In the genomic region with DNA sequence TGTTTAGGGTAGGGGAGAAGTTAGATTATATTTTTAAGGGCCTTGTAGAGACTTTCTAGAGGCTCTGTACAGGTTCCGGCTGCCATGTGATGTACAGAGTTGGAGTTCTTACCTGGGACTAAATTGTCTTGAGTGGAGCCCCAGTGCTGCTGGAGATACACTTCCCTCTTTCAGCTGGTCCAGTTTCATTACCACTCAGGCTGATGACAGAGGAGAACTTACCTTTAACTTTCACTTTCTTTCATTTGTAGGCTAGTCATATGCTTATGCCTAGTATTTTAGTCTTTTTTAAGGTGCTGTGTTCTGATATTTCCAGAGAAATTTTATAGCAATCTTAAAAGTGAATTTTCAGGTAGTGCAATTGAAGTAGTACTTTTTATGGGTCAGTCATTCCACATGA, we compare ENCODE assay signal across 11 cellular contexts.
DNase-seq lines count a peak whose midpoint lies in the region; ATAC-seq and TF ChIP-seq lines count a peak whose summit lies in the region.
"Had no signal": no experiment of that assay in that cellular context is flagged by ENCODE, and none has a peak within 500 bp of the region (broad histone marks: within the 10 kb centered on the region; RNA-seq: fewer than 3 reads in every experiment).

No MANE protein-coding gene starts in this region.

- DNase-seq in GM12865 (ENCODE audit: low read depth) (peak; percentile 80), coronary artery (ENCODE audit: low spot score) (no peak), glomerular visceral epithelial cell (ENCODE audit: extremely low spot score) (no peak), posterior vena cava (ENCODE audit: low spot score) (no peak), mammary epithelial cell (no peak)
- DNase-seq: NCI-H2171, tibial artery had no signal

- ATAC-seq in GM19467 (IDR thresholded peaks at IDR 0.05; ENCODE audit: unreplicated experiment) (peak; percentile 71), HG03175 (IDR thresholded peaks at IDR 0.05; ENCODE audit: unreplicated experiment) (peak; percentile 96)

- no peak for TF ChIP-seq CTCF in GM12865 (IDR thresholded peaks at IDR 0.05; ENCODE audit: insufficient read depth, low read depth, low read length, missing control alignments)
- no peak for TF ChIP-seq CTCF in SU-DHL-6 (IDR thresholded peaks at IDR 0.05; ENCODE audit: insufficient read depth, low read length, poor library complexity, severe bottlenecking)
- TF ChIP-seq CTCF in coronary artery (IDR thresholded peaks at IDR 0.05) = no peak
- no peak for TF ChIP-seq CTCF in mammary epithelial cell (conservative IDR thresholded peaks at IDR 0.05 in 1 of 2, IDR thresholded peaks at IDR 0.05 in 1 of 2; ENCODE audit: extremely low read depth in 1 of 2, insufficient read depth in 1 of 2, low read depth in 1 of 2, low read length in 2 of 2)

- H3K79me2 ChIP-seq in SU-DHL-6 (ENCODE audit: insufficient read depth, low read length) (no peaks in the 10 kb centered on the region), mammary epithelial cell (ENCODE audit: insufficient read depth, low read length) (peaks cover 41% of the 10 kb centered on the region)

- H3K9me2 ChIP-seq in SU-DHL-6 (replicated peaks; ENCODE audit: insufficient read depth, low read length) = no peaks in the 10 kb centered on the region

- BruUV-seq in mammary epithelial cell (replicated peaks; lab: Mats Ljungman, UMichigan) = no TSS peak

- H3K9ac ChIP-seq in SU-DHL-6 (ENCODE audit: low read length) (no peak overlapping the region), mammary epithelial cell (ENCODE audit: insufficient read depth, low read length) (no peak overlapping the region)

- CTCF ChIA-PET in mammary epithelial cell (lab: Charles Lee; ENCODE audit: low non-redundant PET) = no interaction called here

- H3K4me3 ChIP-seq in GM12865 (ENCODE audit: low read depth, low read length) = no peak overlapping the region
- H3K4me3 ChIP-seq in SU-DHL-6 (ENCODE audit: insufficient read depth, low read length, poor library complexity, severe bottlenecking) = no peak overlapping the region
- H3K4me3 ChIP-seq in coronary artery = no peak overlapping the region
- no peak overlapping the region for H3K4me3 ChIP-seq in mammary epithelial cell (replicated peaks in 1 of 3; ENCODE audit: insufficient read depth in 1 of 3, low read depth in 2 of 3, low read length in 3 of 3)
- H3K4me3 ChIP-seq: tibial artery had no signal

- H2AFZ ChIP-seq in SU-DHL-6 (ENCODE audit: low read depth, low read length, severe bottlenecking) = no peak overlapping the region
- no peak overlapping the region for H2AFZ ChIP-seq in mammary epithelial cell (ENCODE audit: low read depth, low read length)

- no peaks in the 10 kb centered on the region for H3K9me3 ChIP-seq in SU-DHL-6 (ENCODE audit: insufficient read depth, low read length)
- no peaks in the 10 kb centered on the region for H3K9me3 ChIP-seq in mammary epithelial cell (replicated peaks; ENCODE audit: insufficient read depth, low read length)
- H3K9me3 ChIP-seq: tibial artery had no signal

- H3K27ac ChIP-seq in SU-DHL-6 (ENCODE audit: low read depth, low read length) (no peak overlapping the region), coronary artery (no peak overlapping the region), mammary epithelial cell (ENCODE audit: insufficient read depth, low read depth, low read length) (no peak overlapping the region)
- H3K27ac ChIP-seq: C4-2B, tibial artery had no signal

- H4K20me1 ChIP-seq in SU-DHL-6 (ENCODE audit: low read depth, low read length) (no peaks in the 10 kb centered on the region), mammary epithelial cell (ENCODE audit: insufficient read depth, low read length) (no peaks in the 10 kb centered on the region)

- in situ Hi-C loops in mammary epithelial cell (cut with MboI; ENCODE audit: low sequenced_read_pairs in 2 of 2) = no loop called here

- no peaks in the 10 kb centered on the region for H3F3A ChIP-seq in SU-DHL-6 (ENCODE audit: insufficient read depth)

- H3K36me3 ChIP-seq in SU-DHL-6 (ENCODE audit: low read length) = no peaks in the 10 kb centered on the region
- peaks cover 8% of the 10 kb centered on the region for H3K36me3 ChIP-seq in mammary epithelial cell (ENCODE audit: insufficient read depth, low read length)

- intact Hi-C loops in posterior vena cava (cut with DNase I) (no loop called here), mammary epithelial cell (cut with micrococcal nuclease) (no loop called here)

- no peaks in the 10 kb centered on the region for H3K4me1 ChIP-seq in mammary epithelial cell (ENCODE audit: insufficient read depth, low read length)
- H3K4me1 ChIP-seq: tibial artery had no signal

- no peaks in the 10 kb centered on the region for H3K27me3 ChIP-seq in SU-DHL-6 (ENCODE audit: low read length)
- no peaks in the 10 kb centered on the region for H3K27me3 ChIP-seq in mammary epithelial cell (ENCODE audit: insufficient read depth, low read length)
- H3K27me3 ChIP-seq: tibial artery had no signal

- dilution Hi-C loops in mammary epithelial cell (cut with HindIII; ENCODE audit: low sequenced_read_pairs) = no loop called here

- 86% methylated on average over 1 of the region's 1 CpG for WGBS in mammary epithelial cell (ENCODE audit: low coverage, missing lambda C conversion rate)

- H3K4me2 ChIP-seq in SU-DHL-6 (ENCODE audit: low read depth, low read length, poor library complexity, severe bottlenecking) (peak overlapping the region; percentile 20), mammary epithelial cell (ENCODE audit: insufficient read depth, low read depth, low read length) (no peak overlapping the region)
